ENCODE assay signal across 8 cellular contexts in the genomic region with DNA sequence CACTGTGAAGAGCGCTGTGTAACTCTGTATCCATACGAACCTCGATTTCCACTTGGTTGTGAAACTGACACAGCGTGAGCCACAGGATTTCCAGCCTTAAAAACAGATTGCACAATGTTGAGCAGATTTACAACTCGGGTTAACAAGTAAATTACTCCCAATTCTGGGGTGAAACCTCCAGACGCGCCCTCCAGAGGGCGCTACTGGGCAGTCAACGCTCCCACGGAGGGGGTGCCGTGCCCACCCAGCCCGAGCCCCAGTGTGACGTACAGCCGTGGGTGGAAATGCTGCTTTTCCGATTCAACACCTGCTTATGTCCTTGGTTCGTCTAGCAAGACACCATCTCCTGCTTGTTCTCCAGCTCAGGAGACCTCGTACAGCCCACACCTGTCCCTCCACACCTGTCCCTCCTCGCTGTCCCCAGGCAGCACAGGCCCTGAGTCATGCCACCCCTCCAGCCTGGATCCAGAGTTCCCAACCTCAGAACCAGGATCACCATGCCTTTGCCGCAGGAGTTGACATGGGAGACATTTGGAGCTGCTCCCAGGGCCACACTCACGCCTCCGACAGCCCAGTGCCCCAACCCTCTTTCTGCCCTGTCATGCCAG. TPM values are rescaled to one million over a fixed set of nuclear protein-coding genes. Genes with fewer than 3 reads are reported as not detected.
A peak's percentile ranks its signal among the peaks of the same experiment; 100 is the strongest.
DNase-seq lines count a peak whose midpoint lies in the region; ATAC-seq and TF ChIP-seq lines count a peak whose summit lies in the region.

No MANE protein-coding gene starts in this region.

- H3K4me1 ChIP-seq in body of pancreas: no peaks in the 10 kb centered on the region

- H3K4me3 Mint-ChIP-seq in stimulated activated effector memory CD8-positive, alpha-beta T cell treated with anti-CD3 and anti-CD28 coated beads, Interleukin-12 subunit alpha, Interleukin-12 subunit beta, amount 100 ng/mL, for 72 hours: no peak overlapping the region

- intact Hi-C loops in body of pancreas (cut with DNase I): no loop called here

- WGBS in body of pancreas, 2 donors: 33 to 46% methylated on average over 21 of the region's 21 CpGs

- DNase-seq in 8988T (peak; percentile 97), GM13976 (ENCODE audit: low spot score) (peak; percentile 78), RWPE1 (ENCODE audit: low spot score) (peak; percentile 32), body of pancreas (peak in 2 of 4 donors; percentile 35 to 61), kidney tubule cell (ENCODE audit: low spot score) (peak; percentile 15)
- DNase-seq in stimulated activated effector memory CD8-positive, alpha-beta T cell treated with anti-CD3 and anti-CD28 coated beads, Interleukin-12 subunit alpha, Interleukin-12 subunit beta, amount 100 ng/mL, for 72 hours (ENCODE audit: low spot score in 2 of 2): peak in 1 of 2 donors; percentile 71

- TF ChIP-seq CTCF in GM13976 (IDR thresholded peaks at IDR 0.05; ENCODE audit: borderline replicate concordance, control extremely low read depth, extremely low read depth, insufficient read depth, missing control alignments): peak; percentile 71
- TF ChIP-seq CTCF in RWPE1 (conservative IDR thresholded peaks at IDR 0.05; ENCODE audit: low read depth): peak; percentile 76
- peak; percentile 31 to 53 (median 41) for TF ChIP-seq CTCF in body of pancreas (IDR thresholded peaks at IDR 0.05)

- no peak overlapping the region for H3K4me3 ChIP-seq in body of pancreas

- H3K27ac ChIP-seq in RWPE1 (peak overlapping the region; percentile 75), body of pancreas (peak overlapping the region in 1 of 4 donors; percentile 56)

- POLR2A ChIA-PET in RWPE1 (lab: Yijun Ruan, JAX; ENCODE audit: low non-redundant PET): no interaction called here

- H3K9me3 ChIP-seq in body of pancreas: no peaks in the 10 kb centered on the region

- in situ Hi-C loops in GM13976 (cut with MboI; ENCODE audit: low sequenced_read_pairs, unreplicated experiment): no loop called here

- H3K27ac Mint-ChIP-seq in stimulated activated effector memory CD8-positive, alpha-beta T cell treated with anti-CD3 and anti-CD28 coated beads, Interleukin-12 subunit alpha, Interleukin-12 subunit beta, amount 100 ng/mL, for 72 hours: peak overlapping the region; percentile 41

- no peak for TF ChIP-seq POLR2A in body of pancreas (IDR thresholded peaks at IDR 0.05)

- H3K36me3 Mint-ChIP-seq in stimulated activated effector memory CD8-positive, alpha-beta T cell treated with anti-CD3 and anti-CD28 coated beads, Interleukin-12 subunit alpha, Interleukin-12 subunit beta, amount 100 ng/mL, for 72 hours: peaks cover 89% of the 10 kb centered on the region

- ATAC-seq in body of pancreas: peak; percentile 18
- peak; percentile 55 for ATAC-seq in stimulated activated effector memory CD8-positive, alpha-beta T cell treated with anti-CD3 and anti-CD28 coated beads, Interleukin-12 subunit alpha, Interleukin-12 subunit beta, amount 100 ng/mL, for 72 hours
- ATAC-seq in HG03025 (IDR thresholded peaks at IDR 0.05; ENCODE audit: low FRiP score, unreplicated experiment): no peak
- ATAC-seq in HG02763 (IDR thresholded peaks at IDR 0.05; ENCODE audit: unreplicated experiment): no peak

- CTCF ChIA-PET in RWPE1 (lab: Yijun Ruan, JAX): interaction anchor here (0.6 to 1.3 kb wide), 7 partner anchors 18 to 557 kb away, joined by 3 to 6 read pairs (median 3); no protein-coding TSS in a partner anchor

- H3K27me3 ChIP-seq in body of pancreas: no peaks in the 10 kb centered on the region

- H3K36me3 ChIP-seq in body of pancreas (replicated peaks in 1 of 2; ENCODE audit: insufficient read depth in 1 of 2, low read depth in 2 of 2): peaks cover 0 to 9% of the 10 kb centered on the region in 2 donors

- no peaks in the 10 kb centered on the region for H3K9me3 Mint-ChIP-seq in stimulated activated effector memory CD8-positive, alpha-beta T cell treated with anti-CD3 and anti-CD28 coated beads, Interleukin-12 subunit alpha, Interleukin-12 subunit beta, amount 100 ng/mL, for 72 hours

- peaks cover 18% of the 10 kb centered on the region for H3K4me1 Mint-ChIP-seq in stimulated activated effector memory CD8-positive, alpha-beta T cell treated with anti-CD3 and anti-CD28 coated beads, Interleukin-12 subunit alpha, Interleukin-12 subunit beta, amount 100 ng/mL, for 72 hours

RNA-seq across cellular contexts. Expression of a gene that starts 34.4 kb away (rescaled TPM):
- total RNA-seq in body of pancreas: not detected

RNA-seq across cellular contexts. Expression of a gene that starts 44.1 kb away (rescaled TPM):
- total RNA-seq in body of pancreas: 10 to 100 TPM; 17.1 to 21.5 TPM

Comparison
In these comparisons a context has a peak if more than half of its experiments do, and no peak if none do; other contexts are left out.
1. ATAC-seq: peak in body of pancreas (single experiment) and stimulated activated effector memory CD8-positive, alpha-beta T cell treated with anti-CD3 and anti-CD28 coated beads, Interleukin-12 subunit alpha, Interleukin-12 subunit beta, amount 100 ng/mL, for 72 hours (single experiment); none in HG03025 (single experiment) and HG02763 (single experiment).
2. Peak in every context shown above with its lines, with median percentiles within 50 percentile points of each other: CTCF ChIP-seq.